8 cellular contexts compared by ENCODE assay signal in genomic region chr13:31846182-31846938, GRCh38.
A peak's percentile ranks its signal among the peaks of the same experiment; 100 is the strongest.
DNase-seq lines count a peak whose midpoint lies in the region; ATAC-seq lines count a peak whose summit lies in the region.

No MANE protein-coding gene starts in this region.

- no peaks in the 10 kb centered on the region for H3K36me3 ChIP-seq in effector memory CD4-positive, alpha-beta T cell (ENCODE audit: control insufficient read depth, insufficient read depth, low read length)

- H3K4me1 ChIP-seq in effector memory CD4-positive, alpha-beta T cell (ENCODE audit: control insufficient read depth, insufficient read depth, low read length, poor library complexity, severe bottlenecking) = peaks cover 7% of the 10 kb centered on the region

- no peaks in the 10 kb centered on the region for H3K9me3 Mint-ChIP-seq in activated CD4-positive, alpha-beta memory T cell treated with anti-CD3 and anti-CD28 coated beads, Interleukin-2, amount 10 ng/mL, durations not matched to agents 7 days and 5 days

- peak overlapping the region; percentile 59 for H3K27ac ChIP-seq in effector memory CD4-positive, alpha-beta T cell (ENCODE audit: insufficient read depth, low read length, poor library complexity, severe bottlenecking)

- H3K27me3 ChIP-seq in effector memory CD4-positive, alpha-beta T cell (replicated peaks; ENCODE audit: control insufficient read depth, insufficient read depth, low read length, poor library complexity, severe bottlenecking) = no peaks in the 10 kb centered on the region

- ATAC-seq in GM19395 (IDR thresholded peaks at IDR 0.05; ENCODE audit: unreplicated experiment) = peak; percentile 97
- peak; percentile 94 for ATAC-seq in HG03469 (IDR thresholded peaks at IDR 0.05; ENCODE audit: unreplicated experiment)

- CTCF ChIA-PET in activated CD4-positive, alpha-beta memory T cell treated with anti-CD3 and anti-CD28 coated beads, Interleukin-2, amount 10 ng/mL, durations not matched to agents 7 days and 5 days (lab: Charles Lee) = interaction anchor here (0.7 to 1.1 kb wide), 3 partner anchors 21 to 400 kb away, joined by 3 read pairs; no protein-coding TSS in a partner anchor

- peaks cover 38% of the 10 kb centered on the region for H3K4me1 Mint-ChIP-seq in activated CD4-positive, alpha-beta memory T cell treated with anti-CD3 and anti-CD28 coated beads, Interleukin-2, amount 10 ng/mL, durations not matched to agents 7 days and 5 days

- H3K4me3 ChIP-seq in effector memory CD4-positive, alpha-beta T cell (ENCODE audit: insufficient read depth, low read depth, low read length, poor library complexity, severe bottlenecking) = peak overlapping the region; percentile 57

- H3K4me3 Mint-ChIP-seq in activated CD4-positive, alpha-beta memory T cell treated with anti-CD3 and anti-CD28 coated beads, Interleukin-2, amount 10 ng/mL, durations not matched to agents 7 days and 5 days = peak overlapping the region; percentile 79

- no peaks in the 10 kb centered on the region for H3K9me3 ChIP-seq in effector memory CD4-positive, alpha-beta T cell (ENCODE audit: control insufficient read depth, low read length)

- peak overlapping the region; percentile 65 for H3K27ac Mint-ChIP-seq in activated CD4-positive, alpha-beta memory T cell treated with anti-CD3 and anti-CD28 coated beads, Interleukin-2, amount 10 ng/mL, durations not matched to agents 7 days and 5 days

- DNase-seq in C1 segment of cervical spinal cord (lab: John Stamatoyannopoulos, UW) (peak in 13 of 14 donors; percentile 9 to 85 (median 64)), NCI-H748 (lab: John Stamatoyannopoulos, UW; ENCODE audit: unreplicated experiment) (peak; percentile 99), medulla oblongata (ENCODE audit: extremely low spot score) (peak; percentile 87)
- DNase-seq in activated CD4-positive, alpha-beta memory T cell treated with anti-CD3 and anti-CD28 coated beads, Interleukin-2, amount 10 ng/mL, durations not matched to agents 7 days and 5 days = peak; percentile 85
- DNase-seq in effector memory CD4-positive, alpha-beta T cell = peak; percentile 52 to 72 (median 68)
- DNase-seq in stimulated activated CD4-positive, alpha-beta T cell treated with anti-CD3 and anti-CD28 coated beads, TNF-alpha, amount 100 ng/mL, for 24 hours (ENCODE audit: low read depth in 3 of 3) = peak; percentile 19 to 64 (median 31)

- peaks cover 12% of the 10 kb centered on the region for H3K36me3 Mint-ChIP-seq in activated CD4-positive, alpha-beta memory T cell treated with anti-CD3 and anti-CD28 coated beads, Interleukin-2, amount 10 ng/mL, durations not matched to agents 7 days and 5 days (ENCODE audit: low read depth)

- H3K27me3 Mint-ChIP-seq in activated CD4-positive, alpha-beta memory T cell treated with anti-CD3 and anti-CD28 coated beads, Interleukin-2, amount 10 ng/mL, durations not matched to agents 7 days and 5 days = peaks cover 42% of the 10 kb centered on the region

- POLR2A ChIA-PET in activated CD4-positive, alpha-beta memory T cell treated with anti-CD3 and anti-CD28 coated beads, Interleukin-2, amount 10 ng/mL, durations not matched to agents 7 days and 5 days (lab: Charles Lee) = interaction anchor here (0.8 to 1.8 kb wide), 5 partner anchors 10 to 469 kb away, joined by 3 to 10 read pairs (median 4); partner anchors contain the start of genes BRCA2 and ZAR1L

Comparison
In these comparisons a context has a peak if more than half of its experiments do, and no peak if none do; other contexts are left out.
1. Peak in every context shown above with its lines: DNase-seq, ATAC-seq, H3K4me3 ChIP-seq and H3K27ac ChIP-seq.
2. DNase-seq: peak in every context shown above with its lines; median percentile 99 in NCI-H748; 87 in medulla oblongata; 85 in activated CD4-positive, alpha-beta memory T cell treated with anti-CD3 and anti-CD28 coated beads, Interleukin-2, amount 10 ng/mL, durations not matched to agents 7 days and 5 days; 68 in effector memory CD4-positive, alpha-beta T cell; 64 in C1 segment of cervical spinal cord; 31 in stimulated activated CD4-positive, alpha-beta T cell treated with anti-CD3 and anti-CD28 coated beads, TNF-alpha, amount 100 ng/mL, for 24 hours.